ENCODE assay signal across 8 cellular contexts in the genomic region with DNA sequence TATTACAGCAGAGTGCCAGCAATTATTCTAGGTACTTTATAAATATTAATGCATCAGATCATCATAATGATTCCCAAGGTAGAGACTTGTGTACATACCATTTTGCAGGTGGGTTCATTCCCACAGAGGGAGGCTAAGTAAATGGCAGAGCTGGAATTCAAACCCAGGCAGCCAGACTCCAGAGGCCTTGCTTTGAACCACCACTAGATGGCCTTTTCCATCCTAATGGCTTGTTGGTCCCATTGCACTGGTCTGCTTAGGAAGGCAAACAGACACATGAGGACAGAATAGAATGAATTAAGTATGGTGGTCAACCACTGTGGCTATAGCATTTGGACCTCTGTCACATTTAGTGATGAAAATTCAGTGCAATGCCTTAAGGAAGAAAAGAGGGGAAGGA.
DNase-seq lines count a peak whose midpoint lies in the region; ATAC-seq, FAIRE-seq and TF ChIP-seq lines count a peak whose summit lies in the region.

No MANE protein-coding gene starts in this region.

- H4K91ac ChIP-seq in neuronal stem cell (ENCODE audit: low read depth, low read length, poor library complexity): no peak overlapping the region

- no peak overlapping the region for H3K4ac ChIP-seq in neuronal stem cell (ENCODE audit: low read length)

- H3K18ac ChIP-seq in neuronal stem cell (ENCODE audit: low read length): no peak overlapping the region

- POLR2A ChIA-PET in CD4-positive, alpha-beta memory T cell (lab: Charles Lee; ENCODE audit: partially characterized antibody): no interaction called here

- peak; percentile 94 for ATAC-seq in GM21360 (IDR thresholded peaks at IDR 0.05; ENCODE audit: unreplicated experiment)
- peak; percentile 52 for ATAC-seq in HG03521 (IDR thresholded peaks at IDR 0.05; ENCODE audit: unreplicated experiment)

- no peaks in the 10 kb centered on the region for H3K27me3 Mint-ChIP-seq in type B pancreatic cell
- H3K27me3 Mint-ChIP-seq in CD4-positive, alpha-beta memory T cell: peaks cover 2 to 5% of the 10 kb centered on the region in 2 donors

- no peak overlapping the region for H3K4me2 ChIP-seq in neuronal stem cell (ENCODE audit: insufficient read depth, low read length, poor library complexity, severe bottlenecking)

- no peak overlapping the region for H3K4me3 Mint-ChIP-seq in type B pancreatic cell
- H3K4me3 Mint-ChIP-seq in CD4-positive, alpha-beta memory T cell: no peak overlapping the region

- no peak overlapping the region for H3K27ac ChIP-seq in brain microvascular endothelial cell
- no peak overlapping the region for H3K27ac ChIP-seq in CD4-positive, alpha-beta memory T cell (ENCODE audit: low read depth, low read length)
- H3K27ac ChIP-seq in neuronal stem cell (replicated peaks; ENCODE audit: low read length): no peak overlapping the region

- H3K27ac Mint-ChIP-seq in type B pancreatic cell: no peak overlapping the region
- H3K27ac Mint-ChIP-seq in CD4-positive, alpha-beta memory T cell: no peak overlapping the region

- H3K9me3 ChIP-seq in CD4-positive, alpha-beta memory T cell (ENCODE audit: control insufficient read depth in 1 of 2, low read length in 2 of 2): no peaks in the 10 kb centered on the region
- H3K9me3 ChIP-seq in neuronal stem cell (replicated peaks in 1 of 2; ENCODE audit: control insufficient read depth in 2 of 2, insufficient read depth in 1 of 2, low read depth in 1 of 2, low read length in 2 of 2): no peaks in the 10 kb centered on the region

- H3K14ac ChIP-seq in neuronal stem cell (ENCODE audit: low read length): no peak overlapping the region

- no peak overlapping the region for H2BK5ac ChIP-seq in neuronal stem cell (ENCODE audit: low read length)

- no peaks in the 10 kb centered on the region for H3K36me3 Mint-ChIP-seq in type B pancreatic cell
- no peaks in the 10 kb centered on the region for H3K36me3 Mint-ChIP-seq in CD4-positive, alpha-beta memory T cell

- no peak overlapping the region for H3K23ac ChIP-seq in neuronal stem cell (ENCODE audit: low read depth, low read length, poor library complexity)

- no peak overlapping the region for H4K8ac ChIP-seq in neuronal stem cell (ENCODE audit: low read depth, low read length)

- no peak for FAIRE-seq in D721Med (lab: Jason Lieb, UNC)

- no peak overlapping the region for H2BK12ac ChIP-seq in neuronal stem cell (ENCODE audit: low read length)

- no peaks in the 10 kb centered on the region for H3K36me3 ChIP-seq in brain microvascular endothelial cell (replicated peaks)
- no peaks in the 10 kb centered on the region for H3K36me3 ChIP-seq in CD4-positive, alpha-beta memory T cell (ENCODE audit: insufficient read depth, low read length)
- H3K36me3 ChIP-seq in neuronal stem cell (replicated peaks in 1 of 2; ENCODE audit: control insufficient read depth in 2 of 2, insufficient read depth in 2 of 2, low read length in 2 of 2): no peaks in the 10 kb centered on the region

- intact Hi-C loops in CD4-positive, alpha-beta memory T cell (cut with micrococcal nuclease): no loop called here

- H3K4me3 ChIP-seq in brain microvascular endothelial cell (ENCODE audit: low read depth, low read length): no peak overlapping the region
- no peak overlapping the region for H3K4me3 ChIP-seq in CD4-positive, alpha-beta memory T cell (ENCODE audit: low read length in 2 of 2)
- no peak overlapping the region for H3K4me3 ChIP-seq in neuronal stem cell (ENCODE audit: low read length in 2 of 2)

- H2AFZ ChIP-seq in neuronal stem cell (ENCODE audit: low read length): no peak overlapping the region

- H2BK120ac ChIP-seq in neuronal stem cell (ENCODE audit: low read depth, low read length): no peak overlapping the region

- H3K4me1 Mint-ChIP-seq in type B pancreatic cell (ENCODE audit: unreplicated experiment): no peaks in the 10 kb centered on the region
- no peaks in the 10 kb centered on the region for H3K4me1 Mint-ChIP-seq in CD4-positive, alpha-beta memory T cell

- no peak overlapping the region for H2AK5ac ChIP-seq in neuronal stem cell (ENCODE audit: low read depth, low read length)

- no peaks in the 10 kb centered on the region for H3K4me1 ChIP-seq in CD4-positive, alpha-beta memory T cell (ENCODE audit: insufficient read depth, low read length)
- no peaks in the 10 kb centered on the region for H3K4me1 ChIP-seq in neuronal stem cell (ENCODE audit: control insufficient read depth in 2 of 2, insufficient read depth in 1 of 2, low read depth in 1 of 2, low read length in 2 of 2)

- no peaks in the 10 kb centered on the region for H3K9me3 Mint-ChIP-seq in type B pancreatic cell
- H3K9me3 Mint-ChIP-seq in CD4-positive, alpha-beta memory T cell: no peaks in the 10 kb centered on the region

- H2BK15ac ChIP-seq in neuronal stem cell (ENCODE audit: low read length): no peak overlapping the region

- TF ChIP-seq CTCF in D721Med (IDR thresholded peaks at IDR 0.05; ENCODE audit: insufficient read depth, missing control alignments): peak; percentile 32
- TF ChIP-seq CTCF in brain microvascular endothelial cell (IDR thresholded peaks at IDR 0.05; ENCODE audit: low read depth, low read length, missing control alignments): peak; percentile 78
- peak; percentile 63 for TF ChIP-seq CTCF in type B pancreatic cell (conservative IDR thresholded peaks at IDR 0.05)

- in situ Hi-C loops in brain microvascular endothelial cell (cut with HindIII; ENCODE audit: low pct_ligation_motif_present, low sequenced_read_pairs): no loop called here

- DNase-seq in D721Med (ENCODE audit: insufficient read length, low spot score) (no peak), brain microvascular endothelial cell (peak; percentile 29), type B pancreatic cell (ENCODE audit: extremely low spot score, unreplicated experiment) (no peak), AG08395 (ENCODE audit: low spot score) (no peak), neuronal stem cell (ENCODE audit: low spot score) (no peak)
- DNase-seq in CD4-positive, alpha-beta memory T cell: no peak

- H3K27me3 ChIP-seq in brain microvascular endothelial cell (replicated peaks): no peaks in the 10 kb centered on the region
- H3K27me3 ChIP-seq in CD4-positive, alpha-beta memory T cell (ENCODE audit: insufficient read depth, low read length): no peaks in the 10 kb centered on the region
- H3K27me3 ChIP-seq in neuronal stem cell (ENCODE audit: control insufficient read depth in 3 of 3, insufficient read depth in 3 of 3, low read depth in 1 of 3, low read length in 3 of 3): no peaks in the 10 kb centered on the region

- no peaks in the 10 kb centered on the region for H3K79me1 ChIP-seq in neuronal stem cell (ENCODE audit: low read depth, low read length)

- CTCF ChIA-PET in CD4-positive, alpha-beta memory T cell (lab: Charles Lee; ENCODE audit: partially characterized antibody): no interaction called here

- no peak overlapping the region for H3K9ac ChIP-seq in neuronal stem cell (ENCODE audit: low read depth, low read length, poor library complexity)
